Comparison of ENCODE assay signal across 24 cellular contexts in the genomic region with DNA sequence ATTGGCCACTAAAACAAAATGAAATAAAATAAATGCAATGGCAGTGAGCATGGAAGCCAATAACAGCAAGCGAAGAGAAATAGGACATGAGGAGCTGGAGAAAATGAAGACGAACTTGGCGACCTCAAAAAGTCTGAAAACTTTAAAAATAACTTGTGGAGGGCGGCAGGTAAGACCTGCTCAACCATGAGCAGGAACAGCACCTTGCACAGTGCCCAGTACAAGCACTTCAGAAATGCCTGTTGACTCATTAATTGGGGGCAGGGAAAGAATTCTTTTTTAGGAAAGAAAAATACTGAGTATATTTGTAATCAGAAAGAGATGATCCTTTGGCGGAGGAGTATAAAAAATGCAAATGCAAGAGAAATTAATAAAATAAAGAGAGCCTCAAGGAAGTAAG.
A peak's percentile ranks its signal among the peaks of the same experiment; 100 is the strongest.
DNase-seq lines count a peak whose midpoint lies in the region; ATAC-seq and TF ChIP-seq lines count a peak whose summit lies in the region.
"Had no signal": no experiment of that assay in that cellular context is flagged by ENCODE, and none has a peak within 500 bp of the region (broad histone marks: within the 10 kb centered on the region; RNA-seq: fewer than 3 reads in every experiment).

No MANE protein-coding gene starts in this region.

- TF ChIP-seq POLR2A in thyroid gland (IDR thresholded peaks at IDR 0.05) (no peak), spleen (IDR thresholded peaks at IDR 0.05) (no peak)

- no peaks in the 10 kb centered on the region for H3K27me3 ChIP-seq in PC-3 (ENCODE audit: low read length)
- H3K27me3 ChIP-seq in left lung = no peaks in the 10 kb centered on the region
- H3K27me3 ChIP-seq in thyroid gland = no peaks in the 10 kb centered on the region
- peaks cover 0 to 22% (median 0%) of the 10 kb centered on the region in 7 donors for H3K27me3 ChIP-seq in spleen (replicated peaks in 1 of 7)
- H3K27me3 ChIP-seq in CD4-positive, alpha-beta memory T cell (ENCODE audit: insufficient read depth, low read length) = no peaks in the 10 kb centered on the region
- H3K27me3 ChIP-seq: BLaER1 treated with 17β-estradiol and CSF1 and Interleukin-3, amounts not matched to agents 10 nM and 100 nM had no signal

- 0 out of 2 replicates have a peak overlapping the region, but pooled peaks have one; percentile 40 for H2AFZ ChIP-seq in PC-3 (ENCODE audit: low read length)

- peaks cover 32% of the 10 kb centered on the region for H3K4me1 Mint-ChIP-seq in endothelial cell (ENCODE audit: unreplicated experiment)
- no peaks in the 10 kb centered on the region for H3K4me1 Mint-ChIP-seq in CD4-positive, alpha-beta memory T cell
- H3K4me1 Mint-ChIP-seq: B cell; CD8-positive, alpha-beta memory T cell had no signal

- no peaks in the 10 kb centered on the region for H3F3A ChIP-seq in PC-3 (ENCODE audit: low read length, unreplicated experiment)

- H3K4me1 ChIP-seq in PC-3 (ENCODE audit: insufficient read depth, low read length) (no peaks in the 10 kb centered on the region), left lung (no peaks in the 10 kb centered on the region), thyroid gland (peaks cover 15 to 17% of the 10 kb centered on the region in 2 donors), spleen (no peaks in the 10 kb centered on the region)
- H3K4me1 ChIP-seq in CD4-positive, alpha-beta memory T cell (ENCODE audit: insufficient read depth, low read length) = no peaks in the 10 kb centered on the region
- H3K4me1 ChIP-seq: A549 had no signal

- no peaks in the 10 kb centered on the region for H3K36me3 ChIP-seq in PC-3 (ENCODE audit: low read depth, low read length)
- H3K36me3 ChIP-seq in left lung = no peaks in the 10 kb centered on the region
- H3K36me3 ChIP-seq in thyroid gland = no peaks in the 10 kb centered on the region
- no peaks in the 10 kb centered on the region for H3K36me3 ChIP-seq in spleen
- no peaks in the 10 kb centered on the region for H3K36me3 ChIP-seq in CD4-positive, alpha-beta memory T cell (ENCODE audit: insufficient read depth, low read length)
- H3K36me3 ChIP-seq: BLaER1 treated with 17β-estradiol and CSF1 and Interleukin-3, amounts not matched to agents 10 nM and 100 nM had no signal

- H3K27ac ChIP-seq in PC-3 (ENCODE audit: low read length) = no peak overlapping the region
- no peak overlapping the region for H3K27ac ChIP-seq in left lung
- H3K27ac ChIP-seq in thyroid gland = peak overlapping the region in 1 of 3 donors; percentile 59
- H3K27ac ChIP-seq in spleen = no peak overlapping the region
- H3K27ac ChIP-seq in CD4-positive, alpha-beta memory T cell (ENCODE audit: low read depth, low read length) = no peak overlapping the region
- H3K27ac ChIP-seq: 22Rv1; A549; BLaER1 treated with 17β-estradiol and CSF1 and Interleukin-3, amounts not matched to agents 10 nM and 100 nM; C4-2B had no signal

- ATAC-seq in PC-3 (no peak), left lung (peak; percentile 57)
- ATAC-seq: A549, GM12878 had no signal

- H3K4me3 Mint-ChIP-seq in endothelial cell (ENCODE audit: unreplicated experiment) = no peak overlapping the region
- no peak overlapping the region for H3K4me3 Mint-ChIP-seq in CD4-positive, alpha-beta memory T cell
- H3K4me3 Mint-ChIP-seq: B cell; CD4-positive, alpha-beta T cell; CD8-positive, alpha-beta memory T cell had no signal

- H3K9me3 Mint-ChIP-seq in endothelial cell (ENCODE audit: unreplicated experiment) = no peaks in the 10 kb centered on the region
- peaks cover 0 to 1% (median 0%) of the 10 kb centered on the region in 8 donors for H3K9me3 Mint-ChIP-seq in CD4-positive, alpha-beta memory T cell
- H3K9me3 Mint-ChIP-seq: CD4-positive, alpha-beta T cell; CD8-positive, alpha-beta memory T cell had no signal

- peak; percentile 11 for DNase-seq in PC-3
- no peak for DNase-seq in endothelial cell (ENCODE audit: low spot score)
- no peak for DNase-seq in left lung
- DNase-seq in thyroid gland = peak; percentile 54 to 59
- no peak for DNase-seq in spleen
- DNase-seq in CD4-positive, alpha-beta memory T cell = no peak
- DNase-seq in SK-N-DZ (ENCODE audit: low spot score) = no peak
- DNase-seq: AML-193; CD4-positive, alpha-beta T cell; CD8-positive, alpha-beta memory T cell; COR-L47; DMS 273 treated with DMSO at 0.1 percent for 48 hours; DMS153; DMS53; DMS79; DND-41; EL; GDM1 had no signal

- 43 to 44% methylated on average over 5 of the region's 5 CpGs for WGBS in thyroid gland, 2 donors
- 83 to 93% (median 88%) methylated on average over 5 of the region's 5 CpGs for WGBS in spleen, 5 donors

- H3K36me3 Mint-ChIP-seq in endothelial cell (ENCODE audit: low read depth, unreplicated experiment) = peaks cover 8% of the 10 kb centered on the region
- H3K36me3 Mint-ChIP-seq in CD4-positive, alpha-beta memory T cell = no peaks in the 10 kb centered on the region
- H3K36me3 Mint-ChIP-seq: CD8-positive, alpha-beta memory T cell had no signal

- H3K4me3 ChIP-seq in PC-3 (ENCODE audit: low read length) = no peak overlapping the region
- no peak overlapping the region for H3K4me3 ChIP-seq in left lung
- no peak overlapping the region for H3K4me3 ChIP-seq in thyroid gland (replicated peaks in 1 of 3)
- no peak overlapping the region for H3K4me3 ChIP-seq in spleen
- H3K4me3 ChIP-seq in CD4-positive, alpha-beta memory T cell (ENCODE audit: low read length in 2 of 2) = no peak overlapping the region
- H3K4me3 ChIP-seq: A549; BLaER1 treated with 17β-estradiol and CSF1 and Interleukin-3, amounts not matched to agents 10 nM and 100 nM; GM12878 had no signal

- H4K20me1 ChIP-seq in PC-3 (ENCODE audit: low read length) = no peaks in the 10 kb centered on the region
- H4K20me1 ChIP-seq: BLaER1 treated with 17β-estradiol and CSF1 and Interleukin-3, amounts not matched to agents 10 nM and 100 nM had no signal

- no peak overlapping the region for H3K9ac ChIP-seq in PC-3 (ENCODE audit: low read length)
- H3K9ac ChIP-seq: BLaER1 treated with 17β-estradiol and CSF1 and Interleukin-3, amounts not matched to agents 10 nM and 100 nM had no signal

- no TSS peak for BruUV-seq in PC-3 (replicated peaks; lab: Mats Ljungman, UMichigan)

- CTCF ChIA-PET in PC-3 (lab: Charles Lee) = no interaction called here
- CTCF ChIA-PET in CD4-positive, alpha-beta memory T cell (lab: Charles Lee; ENCODE audit: partially characterized antibody) = interaction anchor here (1.0 to 1.5 kb wide), 3 partner anchors 11 to 62 kb away, joined by 3 read pairs; no protein-coding TSS in a partner anchor

- POLR2A ChIA-PET in PC-3 (lab: Charles Lee; ENCODE audit: unreplicated experiment) = no interaction called here
- POLR2A ChIA-PET in CD4-positive, alpha-beta memory T cell (lab: Charles Lee; ENCODE audit: partially characterized antibody) = no interaction called here

- H3K9me3 ChIP-seq in PC-3 (ENCODE audit: low read length) (no peaks in the 10 kb centered on the region), left lung (no peaks in the 10 kb centered on the region), thyroid gland (no peaks in the 10 kb centered on the region), spleen (no peaks in the 10 kb centered on the region)
- H3K9me3 ChIP-seq in CD4-positive, alpha-beta memory T cell (ENCODE audit: control insufficient read depth in 1 of 2, low read length in 2 of 2) = no peaks in the 10 kb centered on the region
- H3K9me3 ChIP-seq: A549; BLaER1 treated with 17β-estradiol and CSF1 and Interleukin-3, amounts not matched to agents 10 nM and 100 nM had no signal

- no peaks in the 10 kb centered on the region for H3K79me2 ChIP-seq in PC-3 (ENCODE audit: low read length)

- TF ChIP-seq CTCF in PC-3 (conservative IDR thresholded peaks at IDR 0.05; ENCODE audit: low read depth, low read length) (no peak), endothelial cell (IDR thresholded peaks at IDR 0.05; ENCODE audit: unreplicated experiment) (no peak), left lung (IDR thresholded peaks at IDR 0.05) (no peak), thyroid gland (IDR thresholded peaks at IDR 0.05) (no peak), spleen (IDR thresholded peaks at IDR 0.05 in 8 of 11, conservative IDR thresholded peaks at IDR 0.05 in 3 of 11) (no peak)

- peak overlapping the region; percentile 57 for H3K27ac Mint-ChIP-seq in endothelial cell (ENCODE audit: unreplicated experiment)
- H3K27ac Mint-ChIP-seq in CD4-positive, alpha-beta memory T cell = no peak overlapping the region
- H3K27ac Mint-ChIP-seq: B cell; CD4-positive, alpha-beta T cell; CD8-positive, alpha-beta memory T cell had no signal

- peaks cover 1% of the 10 kb centered on the region for H3K27me3 Mint-ChIP-seq in endothelial cell (ENCODE audit: unreplicated experiment)
- H3K27me3 Mint-ChIP-seq in CD4-positive, alpha-beta memory T cell = peaks cover 0 to 10% of the 10 kb centered on the region in 2 donors

- no peaks in the 10 kb centered on the region for H3K9me2 ChIP-seq in PC-3 (replicated peaks; ENCODE audit: low read length)

- 0 out of 2 replicates have a peak overlapping the region, but pooled peaks have one; percentile 16 for H3K4me2 ChIP-seq in PC-3 (ENCODE audit: low read length)
- H3K4me2 ChIP-seq: A549 had no signal

- intact Hi-C loops in PC-3 (cut with micrococcal nuclease) (no loop called here), left lung (cut with DNase I) (no loop called here), thyroid gland (cut with DNase I) (no loop called here), spleen (cut with DNase I; ENCODE audit: low total_unique reads) (no loop called here)
- intact Hi-C loops in CD4-positive, alpha-beta memory T cell (cut with micrococcal nuclease) = no loop called here

Comparison
In these comparisons a context has a peak if more than half of its experiments do, and no peak if none do; other contexts are left out.
1. DNase-seq: peak in PC-3 (single experiment) and thyroid gland (2 of 2); none in endothelial cell (single experiment), left lung (0 of 2), spleen (single experiment), CD4-positive, alpha-beta memory T cell (0 of 5) and SK-N-DZ (single experiment).